In genomic region chr19:39301021-39301420, GRCh38 we compare ENCODE assay signal across 1 cellular context.
TF ChIP-seq lines count a peak whose summit lies in the region.

No MANE protein-coding gene starts in this region.

TF ChIP-seq in GM23338, 12 proteins besides CTCF, POLR2A, EP300 and RAD21:
- no peak for TF ChIP-seq EZH2 (IDR thresholded peaks at IDR 0.05; ENCODE audit: low read depth, unreplicated experiment)
- TF ChIP-seq POLR2AphosphoS5 (IDR thresholded peaks at IDR 0.05; ENCODE audit: low read depth): no peak
- no peak for TF ChIP-seq EZH2phosphoT487 (IDR thresholded peaks at IDR 0.05; ENCODE audit: unreplicated experiment)
- TF ChIP-seq CREB1 (CRISPR knock-in tag; IDR thresholded peaks at IDR 0.05; ENCODE audit: low read depth): no peak
- TF ChIP-seq STAT1 (IDR thresholded peaks at IDR 0.05; ENCODE audit: unreplicated experiment): no peak
